ENCODE assay signal across 17 cellular contexts in the genomic region with DNA sequence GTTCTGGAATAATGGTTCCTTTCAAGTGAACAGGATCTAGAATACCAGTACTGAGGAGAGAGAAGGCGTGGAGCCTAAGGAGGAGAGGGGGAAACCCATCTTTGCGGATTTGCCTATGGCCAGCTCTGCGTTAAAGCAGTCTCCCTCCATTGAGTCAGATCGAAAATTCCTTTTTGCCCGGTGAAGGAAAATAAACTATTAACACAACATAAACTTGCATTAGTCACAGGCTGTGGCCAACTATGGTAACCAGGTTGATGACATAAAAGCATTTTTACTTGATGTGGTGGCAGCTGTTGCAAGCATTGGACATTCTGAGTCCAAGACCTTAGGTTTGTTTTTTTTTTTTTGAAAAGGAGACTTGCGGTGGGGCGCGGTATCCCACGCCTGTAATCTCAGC. TPM values are rescaled to one million over a fixed set of nuclear protein-coding genes. Genes with fewer than 3 reads are reported as not detected.
A peak's percentile ranks its signal among the peaks of the same experiment; 100 is the strongest.
DNase-seq lines count a peak whose midpoint lies in the region; ATAC-seq and TF ChIP-seq lines count a peak whose summit lies in the region.
"Had no signal": no experiment of that assay in that cellular context is flagged by ENCODE, and none has a peak within 500 bp of the region (broad histone marks: within the 10 kb centered on the region; RNA-seq: fewer than 3 reads in every experiment).

No MANE protein-coding gene starts in this region.

- no peak for TF ChIP-seq CTCF in astrocyte of the spinal cord (IDR thresholded peaks at IDR 0.05; ENCODE audit: low read depth, low read length)
- TF ChIP-seq CTCF in CD8-positive, alpha-beta T cell (IDR thresholded peaks at IDR 0.05): no peak

- H3K4me1 Mint-ChIP-seq in CD8-positive, alpha-beta T cell (ENCODE audit: low read depth): peaks cover 4% of the 10 kb centered on the region
- H3K4me1 Mint-ChIP-seq: mesothelial cell of epicardium had no signal

- DNase-seq in EH (ENCODE audit: low read depth) (peak; percentile 95), LoVo (ENCODE audit: low spot score) (peak; percentile 32), astrocyte of the spinal cord (ENCODE audit: low read depth, low spot score) (peak; percentile 96), myocyte (ENCODE audit: low read depth) (peak; percentile 52), midbrain (lab: John Stamatoyannopoulos, UW) (no peak)
- no peak for DNase-seq in CD8-positive, alpha-beta T cell
- DNase-seq: activated naive CD8-positive, alpha-beta T cell treated with anti-CD3 and anti-CD28 coated beads, Interleukin-2, amount 10 ng/mL, durations not matched to agents 7 days and 5 days; effector CD4-positive, alpha-beta T cell; H7; posterior cingulate gyrus; stimulated activated CD4-positive, alpha-beta T cell treated with anti-CD3 and anti-CD28 coated beads, Interleukin-4, amount 100 ng/mL, for 1 hour; stimulated activated naive CD4-positive, alpha-beta T cell had no signal

- POLR2A ChIA-PET in CD8-positive, alpha-beta T cell (lab: Charles Lee): interaction anchor here (0.6 kb wide), 1 partner anchor 9 kb away, joined by 4 read pairs; a partner anchor contains a TSS

- no peaks in the 10 kb centered on the region for H3K27me3 Mint-ChIP-seq in CD8-positive, alpha-beta T cell (ENCODE audit: low read depth)
- H3K27me3 Mint-ChIP-seq: activated naive CD8-positive, alpha-beta T cell treated with anti-CD3 and anti-CD28 coated beads, Interleukin-2, amount 10 ng/mL, durations not matched to agents 7 days and 5 days had no signal

- in situ Hi-C loops in astrocyte of the spinal cord (cut with HindIII; ENCODE audit: low sequenced_read_pairs): no loop called here

- no peaks in the 10 kb centered on the region for H3K4me1 ChIP-seq in CD8-positive, alpha-beta T cell (ENCODE audit: insufficient read depth, low read length)

- CTCF ChIA-PET in CD8-positive, alpha-beta T cell (lab: Charles Lee): interaction anchor here (1.3 kb wide), 1 partner anchor 11 kb away, joined by 5 read pairs; no protein-coding TSS in a partner anchor

- H3K27me3 ChIP-seq in CD8-positive, alpha-beta T cell (ENCODE audit: insufficient read depth, low read length): no peaks in the 10 kb centered on the region

- H3K36me3 Mint-ChIP-seq in CD8-positive, alpha-beta T cell: peaks cover 57% of the 10 kb centered on the region

- ATAC-seq in HG02870 (IDR thresholded peaks at IDR 0.05; ENCODE audit: unreplicated experiment) (no peak), HG03097 (IDR thresholded peaks at IDR 0.05; ENCODE audit: low FRiP score, unreplicated experiment) (no peak)
- no peak for ATAC-seq in CD8-positive, alpha-beta T cell
- ATAC-seq: GM12878 had no signal

- no peaks in the 10 kb centered on the region for H3K9me3 Mint-ChIP-seq in CD8-positive, alpha-beta T cell
- H3K9me3 Mint-ChIP-seq: activated naive CD8-positive, alpha-beta T cell treated with anti-CD3 and anti-CD28 coated beads, Interleukin-2, amount 10 ng/mL, durations not matched to agents 7 days and 5 days; mesothelial cell of epicardium had no signal

- intact Hi-C loops in CD8-positive, alpha-beta T cell (cut with DNase I, micrococcal nuclease): no loop called here

- no peak overlapping the region for H3K27ac ChIP-seq in CD8-positive, alpha-beta T cell (ENCODE audit: low read depth, low read length)

- H3K4me3 ChIP-seq in astrocyte of the spinal cord (ENCODE audit: low read depth, low read length): no peak overlapping the region
- no peak overlapping the region for H3K4me3 ChIP-seq in CD8-positive, alpha-beta T cell (ENCODE audit: low read depth, low read length)
- H3K4me3 ChIP-seq: GM12878 had no signal

- H3K27ac Mint-ChIP-seq in CD8-positive, alpha-beta T cell: no peak overlapping the region
- H3K27ac Mint-ChIP-seq: activated naive CD8-positive, alpha-beta T cell treated with anti-CD3 and anti-CD28 coated beads, Interleukin-2, amount 10 ng/mL, durations not matched to agents 7 days and 5 days; mesothelial cell of epicardium had no signal

- H3K9me3 ChIP-seq in CD8-positive, alpha-beta T cell (ENCODE audit: low read length): no peaks in the 10 kb centered on the region

- no peaks in the 10 kb centered on the region for H3K36me3 ChIP-seq in CD8-positive, alpha-beta T cell (ENCODE audit: insufficient read depth, low read length)

- H3K4me3 Mint-ChIP-seq in CD8-positive, alpha-beta T cell: no peak overlapping the region
- H3K4me3 Mint-ChIP-seq: activated naive CD8-positive, alpha-beta T cell treated with anti-CD3 and anti-CD28 coated beads, Interleukin-2, amount 10 ng/mL, durations not matched to agents 7 days and 5 days; mesothelial cell of epicardium had no signal

RNA-seq across cellular contexts. Expression of a gene that starts 8.9 kb away (rescaled TPM):
- total RNA-seq in myocyte: 8.0 and 9.5 TPM in 2 replicates
- 22.3 TPM for polyA plus RNA-seq in myocyte (2012)
- 1 to 10 TPM; 7.7 to 7.9 TPM for total RNA-seq in CD8-positive, alpha-beta T cell

RNA-seq across cellular contexts. Expression of a gene that starts 16.7 kb away (rescaled TPM):
- total RNA-seq in myocyte: 0.03 and 0.05 TPM in 2 replicates
- polyA plus RNA-seq in myocyte (2012): 0.04 TPM
- not detected for total RNA-seq in CD8-positive, alpha-beta T cell
- total RNA-seq: activated naive CD8-positive, alpha-beta T cell treated with anti-CD3 and anti-CD28 coated beads, Interleukin-2, amount 10 ng/mL, durations not matched to agents 7 days and 5 days; mesothelial cell of epicardium; OCI-LY7 had no signal

RNA-seq across cellular contexts. Expression of a gene that starts 44.0 kb away (rescaled TPM):
- total RNA-seq in myocyte: not detected in 2 replicates
- polyA plus RNA-seq in myocyte (2012): not detected
- not detected for total RNA-seq in CD8-positive, alpha-beta T cell
- total RNA-seq: activated naive CD8-positive, alpha-beta T cell treated with anti-CD3 and anti-CD28 coated beads, Interleukin-2, amount 10 ng/mL, durations not matched to agents 7 days and 5 days; H7; mesothelial cell of epicardium; OCI-LY7 had no signal

Comparison
In these comparisons a context has a peak if more than half of its experiments do, and no peak if none do; other contexts are left out.
1. DNase-seq: peak in EH (single experiment), LoVo (single experiment), astrocyte of the spinal cord (single experiment) and myocyte (single experiment); none in midbrain (single experiment) and CD8-positive, alpha-beta T cell (0 of 7).